Comparison of ENCODE assay signal across 1 cellular context in genomic region chr5:171396583-171396982, GRCh38.
TF ChIP-seq lines count a peak whose summit lies in the region.

No MANE protein-coding gene starts in this region.

TF ChIP-seq in GM12878, 131 proteins besides CTCF, POLR2A, EP300 and RAD21:
- TF ChIP-seq POLR2AphosphoS5 (IDR thresholded peaks at IDR 0.05; ENCODE audit: low read length) = 0 out of 2 replicates have a peak, but pooled peaks have one; percentile 8
